18 cellular contexts compared by ENCODE assay signal in genomic region chr15:77889009-77889806, GRCh38.
DNase-seq lines count a peak whose midpoint lies in the region; ATAC-seq, FAIRE-seq and TF ChIP-seq lines count a peak whose summit lies in the region.
"Had no signal": no experiment of that assay in that cellular context is flagged by ENCODE, and none has a peak within 500 bp of the region (broad histone marks: within the 10 kb centered on the region; RNA-seq: fewer than 3 reads in every experiment).

No MANE protein-coding gene starts in this region.

- peaks cover 0 to 24% of the 10 kb centered on the region in 2 experiments; a peak in 2 of 5 replicates for H3K27me3 ChIP-seq in K562 (ENCODE audit: control insufficient read depth in 2 of 2, insufficient read depth in 2 of 2, low read length in 2 of 2)
- H3K27me3 ChIP-seq in layer of hippocampus (ENCODE audit: control insufficient read depth, insufficient read depth, low read length): no peaks in the 10 kb centered on the region
- H3K27me3 ChIP-seq in gastrocnemius medialis: peaks cover 0 to 6% (median 5%) of the 10 kb centered on the region in 3 donors
- H3K27me3 ChIP-seq: gastroesophageal sphincter, testis had no signal

- H2AFZ ChIP-seq in K562 (ENCODE audit: low read depth, low read length): no peak overlapping the region

- ATAC-seq in K562: no peak
- no peak for ATAC-seq in gastrocnemius medialis
- no peak for ATAC-seq in SK-N-SH treated with all-trans-retinoic acid at 6 μM for 48 hours
- ATAC-seq in HG03039 (IDR thresholded peaks at IDR 0.05; ENCODE audit: unreplicated experiment): no peak
- ATAC-seq: gastroesophageal sphincter had no signal

- no peak for TF ChIP-seq RAD21 in K562 (CRISPR knock-in tag; conservative IDR thresholded peaks at IDR 0.05 in 1 of 2, IDR thresholded peaks at IDR 0.05 in 1 of 2)

- H4K20me1 ChIP-seq in K562 (replicated peaks; ENCODE audit: control insufficient read depth, insufficient read depth, low read length): no peaks in the 10 kb centered on the region

- POLR2A ChIA-PET in K562 (lab: Yijun Ruan, JAX): no interaction called here

- no peak overlapping the region for H3K27ac ChIP-seq in K562 (ENCODE audit: extremely low read depth, low read depth, low read length)
- peak overlapping the region; percentile 46 for H3K27ac ChIP-seq in layer of hippocampus (ENCODE audit: low read depth, low read length)
- H3K27ac ChIP-seq in gastrocnemius medialis: peak overlapping the region; percentile 50 to 71 (median 64)
- H3K27ac ChIP-seq: testis had no signal

- TF ChIP-seq POLR2A in K562 (conservative IDR thresholded peaks at IDR 0.05) (no peak), gastrocnemius medialis (IDR thresholded peaks at IDR 0.05) (no peak)

- intact Hi-C loops in K562 (cut with micrococcal nuclease) (no loop called here), gastrocnemius medialis (cut with DNase I; ENCODE audit: low total_unique reads) (no loop called here)

- BruUV-seq in K562 (replicated peaks; lab: Mats Ljungman, UMichigan): no TSS peak

- peak; percentile 75 for FAIRE-seq in K562 (lab: Jason Lieb, UNC)
- FAIRE-seq: TTC549 had no signal

- CTCF ChIA-PET in K562 (lab: Yijun Ruan, JAX; ENCODE audit: low intra/inter-chr PET ratio): no interaction called here

- no peak overlapping the region for H3K9ac ChIP-seq in K562 (ENCODE audit: insufficient read depth in 1 of 2, low read depth in 2 of 2, low read length in 2 of 2)
- H3K9ac ChIP-seq: SK-N-SH had no signal

- H3K9me1 ChIP-seq in K562 (ENCODE audit: control insufficient read depth, insufficient read depth, low read length): no peaks in the 10 kb centered on the region

- no peak overlapping the region for H3K4me2 ChIP-seq in K562 (ENCODE audit: insufficient read depth, low read length)
- H3K4me2 ChIP-seq: SK-N-SH had no signal

- H3K36me3 ChIP-seq in K562 (ENCODE audit: control insufficient read depth, insufficient read depth, low read length): no peaks in the 10 kb centered on the region
- H3K36me3 ChIP-seq in gastrocnemius medialis: no peaks in the 10 kb centered on the region
- H3K36me3 ChIP-seq: gastroesophageal sphincter had no signal

- in situ Hi-C loops in K562 (cut with MboI) (no loop called here), gastrocnemius medialis (cut with MboI; ENCODE audit: low sequenced_read_pairs in 4 of 4) (no loop called here)

- DNase-seq in M059J (ENCODE audit: low read depth) (peak; percentile 21), K562 (ENCODE audit: extremely low read depth in 1 of 4, low spot score in 3 of 4) (no peak), gastrocnemius medialis (no peak), A172 (ENCODE audit: low spot score) (no peak)
- DNase-seq in central memory CD4-positive, alpha-beta T cell: no peak
- DNase-seq: GF-D8, H9, mammary epithelial cell, NCI-H1930, NCI-H510A treated with DMSO at 0.1 percent for 48 hours, SK-N-SH, testis had no signal

- H3K9me3 ChIP-seq in K562 (replicated peaks; ENCODE audit: control insufficient read depth, insufficient read depth, low read depth, low read length): no peaks in the 10 kb centered on the region
- no peaks in the 10 kb centered on the region for H3K9me3 ChIP-seq in gastrocnemius medialis
- H3K9me3 ChIP-seq: gastroesophageal sphincter, SK-N-SH, testis had no signal

- TF ChIP-seq EP300 in K562 (IDR thresholded peaks at IDR 0.05; ENCODE audit: low read length): no peak

- no peak overlapping the region for H3K4me3 ChIP-seq in K562
- H3K4me3 ChIP-seq in gastrocnemius medialis: no peak overlapping the region
- H3K4me3 ChIP-seq: gastroesophageal sphincter, skin epidermis, testis had no signal

- no peak for TF ChIP-seq CTCF in K562 (IDR thresholded peaks at IDR 0.05 in 2 of 3, conservative IDR thresholded peaks at IDR 0.05 in 1 of 3; ENCODE audit: insufficient read depth in 2 of 3, low read depth in 1 of 3, low read length in 3 of 3)
- no peak for TF ChIP-seq CTCF in gastrocnemius medialis (IDR thresholded peaks at IDR 0.05 in 4 of 5, conservative IDR thresholded peaks at IDR 0.05 in 1 of 5)

- WGBS in K562 (ENCODE audit: insufficient coverage, low coverage, missing lambda C conversion rate): 15% methylated on average over 14 of the region's 17 CpGs

- H3K4me1 ChIP-seq in K562 (replicated peaks in 1 of 2; ENCODE audit: control insufficient read depth in 2 of 2, insufficient read depth in 2 of 2, low read length in 2 of 2): peaks cover 0 to 5% of the 10 kb centered on the region in 2 experiments; a peak in 2 of 5 replicates
- peaks cover 3 to 8% of the 10 kb centered on the region in 2 donors for H3K4me1 ChIP-seq in gastrocnemius medialis
- H3K4me1 ChIP-seq: gastroesophageal sphincter, testis had no signal

- no peaks in the 10 kb centered on the region for H3K79me2 ChIP-seq in K562 (ENCODE audit: control insufficient read depth, insufficient read depth, low read length)

TF ChIP-seq in K562, 482 proteins besides CTCF, POLR2A, EP300 and RAD21 (continues in another document):
- no peak for TF ChIP-seq PRMT5 (CRISPR knock-in tag; IDR thresholded peaks at IDR 0.05)
- TF ChIP-seq ARID4B (CRISPR knock-in tag; IDR thresholded peaks at IDR 0.05): no peak
- TF ChIP-seq, protein P1, sequence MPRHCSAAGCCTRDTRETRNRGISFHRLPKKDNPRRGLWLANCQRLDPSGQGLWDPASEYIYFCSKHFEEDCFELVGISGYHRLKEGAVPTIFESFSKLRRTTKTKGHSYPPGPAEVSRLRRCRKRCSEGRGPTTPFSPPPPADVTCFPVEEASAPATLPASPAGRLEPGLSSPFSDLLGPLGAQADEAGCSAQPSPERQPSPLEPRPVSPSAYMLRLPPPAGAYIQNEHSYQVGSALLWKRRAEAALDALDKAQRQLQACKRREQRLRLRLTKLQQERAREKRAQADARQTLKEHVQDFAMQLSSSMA (CRISPR knock-in tag; IDR thresholded peaks at IDR 0.05): no peak

TF ChIP-seq in SK-N-SH treated with all-trans-retinoic acid at 6 μM for 48 hours, 23 proteins besides CTCF, POLR2A, EP300 and RAD21 (continues in another document):
- TF ChIP-seq SNAI2 (CRISPR knock-in tag; IDR thresholded peaks at IDR 0.05) (no peak), PPARA (CRISPR knock-in tag; IDR thresholded peaks at IDR 0.05; ENCODE audit: borderline replicate concordance) (no peak), OSR1 (CRISPR knock-in tag; IDR thresholded peaks at IDR 0.05) (no peak), ARNTL (CRISPR knock-in tag; IDR thresholded peaks at IDR 0.05; ENCODE audit: borderline replicate concordance, low read depth) (no peak), ZNF8 (CRISPR knock-in tag; IDR thresholded peaks at IDR 0.05) (no peak), ISL1 (CRISPR knock-in tag; IDR thresholded peaks at IDR 0.05) (no peak), ZNF565 (CRISPR knock-in tag; conservative IDR thresholded peaks at IDR 0.05; ENCODE audit: low read depth) (no peak), POU6F1 (CRISPR knock-in tag; IDR thresholded peaks at IDR 0.05; ENCODE audit: borderline replicate concordance, low read depth) (no peak), TOX (CRISPR knock-in tag; IDR thresholded peaks at IDR 0.05; ENCODE audit: borderline replicate concordance) (no peak), ESRRG (CRISPR knock-in tag; IDR thresholded peaks at IDR 0.05) (no peak), GLIS3 (CRISPR knock-in tag; IDR thresholded peaks at IDR 0.05) (no peak), CREB5 (CRISPR knock-in tag; IDR thresholded peaks at IDR 0.05; ENCODE audit: low read depth) (no peak), ZFP3 (CRISPR knock-in tag; IDR thresholded peaks at IDR 0.05) (no peak), TCF4 (CRISPR knock-in tag; IDR thresholded peaks at IDR 0.05; ENCODE audit: borderline replicate concordance) (no peak)
- TF ChIP-seq, protein P2, sequence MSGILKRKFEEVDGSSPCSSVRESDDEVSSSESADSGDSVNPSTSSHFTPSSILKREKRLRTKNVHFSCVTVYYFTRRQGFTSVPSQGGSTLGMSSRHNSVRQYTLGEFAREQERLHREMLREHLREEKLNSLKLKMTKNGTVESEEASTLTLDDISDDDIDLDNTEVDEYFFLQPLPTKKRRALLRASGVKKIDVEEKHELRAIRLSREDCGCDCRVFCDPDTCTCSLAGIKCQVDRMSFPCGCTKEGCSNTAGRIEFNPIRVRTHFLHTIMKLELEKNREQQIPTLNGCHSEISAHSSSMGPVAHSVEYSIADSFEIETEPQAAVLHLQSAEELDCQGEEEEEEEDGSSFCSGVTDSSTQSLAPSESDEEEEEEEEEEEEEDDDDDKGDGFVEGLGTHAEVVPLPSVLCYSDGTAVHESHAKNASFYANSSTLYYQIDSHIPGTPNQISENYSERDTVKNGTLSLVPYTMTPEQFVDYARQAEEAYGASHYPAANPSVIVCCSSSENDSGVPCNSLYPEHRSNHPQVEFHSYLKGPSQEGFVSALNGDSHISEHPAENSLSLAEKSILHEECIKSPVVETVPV (CRISPR knock-in tag; IDR thresholded peaks at IDR 0.05): no peak
